Comparison of ENCODE assay signal across 10 cellular contexts in genomic region chr22:36457688-36458450, GRCh38. TPM values are rescaled to one million over a fixed set of nuclear protein-coding genes. Genes with fewer than 3 reads are reported as not detected.
DNase-seq lines count a peak whose midpoint lies in the region; ATAC-seq and TF ChIP-seq lines count a peak whose summit lies in the region.
"Had no signal": no experiment of that assay in that cellular context is flagged by ENCODE, and none has a peak within 500 bp of the region (broad histone marks: within the 10 kb centered on the region; RNA-seq: fewer than 3 reads in every experiment).

No MANE protein-coding gene starts in this region.

- POLR2A ChIA-PET in CD8-positive, alpha-beta T cell (lab: Charles Lee) = interaction anchor here (1.1 kb wide), 1 partner anchor 156 kb away, joined by 3 read pairs; no protein-coding TSS in a partner anchor
- POLR2A ChIA-PET in activated B cell treated with CpG ODN at 0.5 μM for 24 hours (lab: Charles Lee) = interaction anchor here (0.7 to 1.2 kb wide), 4 partner anchors 24 to 74 kb away, joined by 3 to 6 read pairs (median 4); partner anchors contain the start of gene TXN2

- H3K9me3 Mint-ChIP-seq in CD8-positive, alpha-beta T cell = no peaks in the 10 kb centered on the region
- H3K9me3 Mint-ChIP-seq in activated B cell treated with CpG ODN at 0.5 μM for 24 hours = no peaks in the 10 kb centered on the region
- no peaks in the 10 kb centered on the region for H3K9me3 Mint-ChIP-seq in activated naive CD4-positive, alpha-beta T cell treated with anti-CD3 and anti-CD28 coated beads, Interleukin-2, amount 10 ng/mL, durations not matched to agents 7 days and 5 days

- no peaks in the 10 kb centered on the region for H3K9me3 ChIP-seq in CD8-positive, alpha-beta T cell (ENCODE audit: low read length)
- H3K9me3 ChIP-seq in left ventricle myocardium inferior (replicated peaks) = no peaks in the 10 kb centered on the region
- no peaks in the 10 kb centered on the region for H3K9me3 ChIP-seq in psoas muscle

- no peaks in the 10 kb centered on the region for H3K27me3 Mint-ChIP-seq in CD8-positive, alpha-beta T cell (ENCODE audit: low read depth)
- no peaks in the 10 kb centered on the region for H3K27me3 Mint-ChIP-seq in activated B cell treated with CpG ODN at 0.5 μM for 24 hours
- peaks cover 4% of the 10 kb centered on the region for H3K27me3 Mint-ChIP-seq in activated naive CD4-positive, alpha-beta T cell treated with anti-CD3 and anti-CD28 coated beads, Interleukin-2, amount 10 ng/mL, durations not matched to agents 7 days and 5 days

- intact Hi-C loops in CD8-positive, alpha-beta T cell (cut with DNase I, micrococcal nuclease) = loop anchor here in 1 of 2 experiments (5.0 kb wide), 1 partner anchor 101 kb away; no protein-coding TSS in a partner anchor
- intact Hi-C loops in activated B cell treated with CpG ODN at 0.5 μM for 24 hours (cut with micrococcal nuclease) = no loop called here
- intact Hi-C loops in left ventricle myocardium inferior (cut with micrococcal nuclease) = no loop called here
- intact Hi-C loops in psoas muscle (cut with DNase I) = no loop called here

- H3K36me3 Mint-ChIP-seq in CD8-positive, alpha-beta T cell = no peaks in the 10 kb centered on the region
- H3K36me3 Mint-ChIP-seq in activated B cell treated with CpG ODN at 0.5 μM for 24 hours (ENCODE audit: low read depth) = no peaks in the 10 kb centered on the region
- peaks cover 1% of the 10 kb centered on the region for H3K36me3 Mint-ChIP-seq in activated naive CD4-positive, alpha-beta T cell treated with anti-CD3 and anti-CD28 coated beads, Interleukin-2, amount 10 ng/mL, durations not matched to agents 7 days and 5 days

- H3K4me1 Mint-ChIP-seq in CD8-positive, alpha-beta T cell (ENCODE audit: low read depth) = peaks cover 23% of the 10 kb centered on the region
- H3K4me1 Mint-ChIP-seq in activated B cell treated with CpG ODN at 0.5 μM for 24 hours = peaks cover 29% of the 10 kb centered on the region
- peaks cover 46% of the 10 kb centered on the region for H3K4me1 Mint-ChIP-seq in activated naive CD4-positive, alpha-beta T cell treated with anti-CD3 and anti-CD28 coated beads, Interleukin-2, amount 10 ng/mL, durations not matched to agents 7 days and 5 days

- CTCF ChIA-PET in CD8-positive, alpha-beta T cell (lab: Charles Lee) = interaction anchor here (0.8 to 1.4 kb wide), 4 partner anchors 35 to 156 kb away, joined by 3 to 6 read pairs (median 4); no protein-coding TSS in a partner anchor
- CTCF ChIA-PET in activated B cell treated with CpG ODN at 0.5 μM for 24 hours (lab: Charles Lee) = interaction anchor here (1.0 kb wide), 1 partner anchor 11 kb away, joined by 4 read pairs; no protein-coding TSS in a partner anchor
- CTCF ChIA-PET in activated naive CD4-positive, alpha-beta T cell treated with anti-CD3 and anti-CD28 coated beads, Interleukin-2, amount 10 ng/mL, durations not matched to agents 7 days and 5 days (lab: Charles Lee) = interaction anchor here (0.8 kb wide), 1 partner anchor 157 kb away, joined by 5 read pairs; no protein-coding TSS in a partner anchor

- no peak overlapping the region for H3K4me3 Mint-ChIP-seq in CD8-positive, alpha-beta T cell
- H3K4me3 Mint-ChIP-seq in activated B cell treated with CpG ODN at 0.5 μM for 24 hours = no peak overlapping the region
- H3K4me3 Mint-ChIP-seq in activated naive CD4-positive, alpha-beta T cell treated with anti-CD3 and anti-CD28 coated beads, Interleukin-2, amount 10 ng/mL, durations not matched to agents 7 days and 5 days = no peak overlapping the region

- no peak for DNase-seq in CD8-positive, alpha-beta T cell
- DNase-seq in activated B cell treated with CpG ODN at 0.5 μM for 24 hours (no peak), left ventricle myocardium inferior (peak; percentile 73), psoas muscle (peak; percentile 55 to 71), omental fat pad (ENCODE audit: low spot score) (no peak), NCI-H1417 (lab: John Stamatoyannopoulos, UW) (no peak)
- DNase-seq in stimulated activated CD4-positive, alpha-beta T cell treated with anti-CD3 and anti-CD28 coated beads, Interleukin-15, amount 100 ng/mL, for 24 hours = no peak
- no peak for DNase-seq in activated naive CD4-positive, alpha-beta T cell treated with anti-CD3 and anti-CD28 coated beads, Interleukin-2, amount 10 ng/mL, durations not matched to agents 7 days and 5 days
- DNase-seq: activated naive CD4-positive, alpha-beta T cell; NCI-H524 had no signal

- H3K27me3 ChIP-seq in CD8-positive, alpha-beta T cell (ENCODE audit: insufficient read depth, low read length) = no peaks in the 10 kb centered on the region
- H3K27me3 ChIP-seq in left ventricle myocardium inferior (ENCODE audit: low read depth) (no peaks in the 10 kb centered on the region), psoas muscle (ENCODE audit: insufficient read depth in 3 of 3, low read length in 2 of 3) (no peaks in the 10 kb centered on the region)

- H3K4me3 ChIP-seq in CD8-positive, alpha-beta T cell (ENCODE audit: low read depth, low read length) = no peak overlapping the region
- no peak overlapping the region for H3K4me3 ChIP-seq in left ventricle myocardium inferior
- no peak overlapping the region for H3K4me3 ChIP-seq in psoas muscle

- peak overlapping the region; percentile 37 for H3K27ac Mint-ChIP-seq in CD8-positive, alpha-beta T cell
- H3K27ac Mint-ChIP-seq in activated B cell treated with CpG ODN at 0.5 μM for 24 hours = peak overlapping the region; percentile 3
- no peak overlapping the region for H3K27ac Mint-ChIP-seq in activated naive CD4-positive, alpha-beta T cell treated with anti-CD3 and anti-CD28 coated beads, Interleukin-2, amount 10 ng/mL, durations not matched to agents 7 days and 5 days

- no peak for ATAC-seq in CD8-positive, alpha-beta T cell
- ATAC-seq in activated B cell treated with CpG ODN at 0.5 μM for 24 hours (ENCODE audit: low read depth) = no peak
- ATAC-seq in psoas muscle = no peak
- ATAC-seq in omental fat pad (ENCODE audit: low FRiP score) = no peak

- H3K27ac ChIP-seq in CD8-positive, alpha-beta T cell (ENCODE audit: low read depth, low read length) = no peak overlapping the region
- peak overlapping the region; percentile 92 for H3K27ac ChIP-seq in left ventricle myocardium inferior (replicated peaks)
- H3K27ac ChIP-seq in psoas muscle = peak overlapping the region; percentile 96

- H3K36me3 ChIP-seq in CD8-positive, alpha-beta T cell (ENCODE audit: insufficient read depth, low read length) = no peaks in the 10 kb centered on the region
- H3K36me3 ChIP-seq in left ventricle myocardium inferior = no peaks in the 10 kb centered on the region
- no peaks in the 10 kb centered on the region for H3K36me3 ChIP-seq in psoas muscle (ENCODE audit: insufficient read depth in 1 of 2, low read depth in 1 of 2)

- peaks cover 24% of the 10 kb centered on the region for H3K4me1 ChIP-seq in CD8-positive, alpha-beta T cell (ENCODE audit: insufficient read depth, low read length)
- peaks cover 73% of the 10 kb centered on the region for H3K4me1 ChIP-seq in left ventricle myocardium inferior
- H3K4me1 ChIP-seq in psoas muscle = peaks cover 51% of the 10 kb centered on the region

- 51 to 62% (median 57%) methylated on average over 14 of the region's 14 CpGs for WGBS in psoas muscle, 3 donors

- TF ChIP-seq CTCF in CD8-positive, alpha-beta T cell (IDR thresholded peaks at IDR 0.05) = no peak
- TF ChIP-seq CTCF in activated B cell treated with CpG ODN at 0.5 μM for 24 hours (IDR thresholded peaks at IDR 0.05) = no peak
- no peak for TF ChIP-seq CTCF in left ventricle myocardium inferior (IDR thresholded peaks at IDR 0.05; ENCODE audit: borderline replicate concordance)
- no peak for TF ChIP-seq CTCF in psoas muscle (IDR thresholded peaks at IDR 0.05)
- TF ChIP-seq CTCF in omental fat pad (IDR thresholded peaks at IDR 0.05) = no peak

RNA-seq across cellular contexts. Expression of gene TXN2, which starts 23.6 kb away (rescaled TPM):
- 10 to 100 TPM; 24.4 to 29.0 TPM for total RNA-seq in CD8-positive, alpha-beta T cell
- 59.1 and 71.7 TPM in 2 replicates for total RNA-seq in activated B cell treated with CpG ODN at 0.5 μM for 24 hours
- 113 TPM for total RNA-seq in left ventricle myocardium inferior
- 100 to 1,000 TPM in 3 of 4 donors, 10 to 100 TPM in 1; 83.9 to 146 (median 112) TPM for total RNA-seq in psoas muscle
- polyA plus RNA-seq in psoas muscle = 100 to 1,000 TPM; 109 to 155 (median 115) TPM
- 10 to 100 TPM; 53.2 to 82.0 (median 66.2) TPM for total RNA-seq in omental fat pad

RNA-seq across cellular contexts. Expression of gene FOXRED2, which starts 49.0 kb away (rescaled TPM):
- 1 to 10 TPM; 2.1 TPM for total RNA-seq in CD8-positive, alpha-beta T cell
- total RNA-seq in activated B cell treated with CpG ODN at 0.5 μM for 24 hours = 3.9 and 6.5 TPM in 2 replicates
- total RNA-seq in left ventricle myocardium inferior = 9.8 TPM
- 10 to 100 TPM in 1 of 4 donors, 1 to 10 TPM in 3; 6.4 to 10.2 (median 7.9) TPM for total RNA-seq in psoas muscle
- 1 to 10 TPM; 3.3 to 9.0 (median 5.0) TPM for polyA plus RNA-seq in psoas muscle
- 10 to 100 TPM in 1 of 4 donors, 1 to 10 TPM in 3; 4.0 to 11.7 (median 5.1) TPM for total RNA-seq in omental fat pad

Comparison
In these comparisons a context has a peak if more than half of its experiments do, and no peak if none do; other contexts are left out.
1. DNase-seq: peak in left ventricle myocardium inferior (single experiment) and psoas muscle (2 of 2); none in CD8-positive, alpha-beta T cell (0 of 7), activated B cell treated with CpG ODN at 0.5 μM for 24 hours (single experiment), stimulated activated CD4-positive, alpha-beta T cell treated with anti-CD3 and anti-CD28 coated beads, Interleukin-15, amount 100 ng/mL, for 24 hours (single experiment), omental fat pad (single experiment), activated naive CD4-positive, alpha-beta T cell treated with anti-CD3 and anti-CD28 coated beads, Interleukin-2, amount 10 ng/mL, durations not matched to agents 7 days and 5 days (single experiment) and NCI-H1417 (0 of 3).